31 cellular contexts compared by ENCODE assay signal in genomic region chr1:208557695-208558094, GRCh38.
"Had no signal": no experiment of that assay in that cellular context is flagged by ENCODE, and none has a peak within 500 bp of the region (broad histone marks: within the 10 kb centered on the region; RNA-seq: fewer than 3 reads in every experiment).

No MANE protein-coding gene starts in this region.

- ATAC-seq: naive thymus-derived CD8-positive, alpha-beta T cell; natural killer cell treated with Interleukin-12 subunit alpha and Interleukin-12 subunit beta and Interleukin-15 and Interleukin-18, amount 100 ng/mL, for 72 hours; psoas muscle; right cardiac atrium; right lobe of liver; stimulated activated effector memory CD8-positive, alpha-beta T cell treated with anti-CD3 and anti-CD28 coated beads, Interleukin-12 subunit alpha, Interleukin-12 subunit beta, amount 100 ng/mL, for 72 hours; stimulated activated naive B cell treated with anti-CD40 and anti-IgM and Interleukin-4, amounts not matched to agents 10 μg/mL and 1 μg/mL and 100 μg/mL, for 72 hours; upper lobe of right lung had no signal

- H3K36me3 Mint-ChIP-seq: naive B cell; naive thymus-derived CD8-positive, alpha-beta T cell; natural killer cell treated with Interleukin-12 subunit alpha and Interleukin-12 subunit beta and Interleukin-15 and Interleukin-18, amount 100 ng/mL, for 72 hours; neural progenitor cell; stimulated activated effector memory CD8-positive, alpha-beta T cell treated with anti-CD3 and anti-CD28 coated beads, Interleukin-12 subunit alpha, Interleukin-12 subunit beta, amount 100 ng/mL, for 72 hours; stimulated activated naive B cell treated with anti-CD40 and anti-IgM and Interleukin-4, amounts not matched to agents 10 μg/mL and 1 μg/mL and 100 μg/mL, for 72 hours; type B pancreatic cell had no signal

- H3K4me1 ChIP-seq: neural progenitor cell, parathyroid adenoma, psoas muscle, right lobe of liver, sigmoid colon, spleen, stomach, suprapubic skin, testis, tibial artery, transverse colon, upper lobe of right lung, uterus had no signal

- H3K27ac ChIP-seq: neural progenitor cell, ovary, parathyroid adenoma, psoas muscle, right lobe of liver, sigmoid colon, spleen, stomach, suprapubic skin, testis, tibial artery, transverse colon, upper lobe of right lung, uterus had no signal

- H3K27ac Mint-ChIP-seq: naive B cell; naive thymus-derived CD8-positive, alpha-beta T cell; natural killer cell treated with Interleukin-12 subunit alpha and Interleukin-12 subunit beta and Interleukin-15 and Interleukin-18, amount 100 ng/mL, for 72 hours; neural progenitor cell; progenitor cell of endocrine pancreas; stimulated activated effector memory CD8-positive, alpha-beta T cell treated with anti-CD3 and anti-CD28 coated beads, Interleukin-12 subunit alpha, Interleukin-12 subunit beta, amount 100 ng/mL, for 72 hours; stimulated activated naive B cell treated with anti-CD40 and anti-IgM and Interleukin-4, amounts not matched to agents 10 μg/mL and 1 μg/mL and 100 μg/mL, for 72 hours; stimulated activated naive CD8-positive, alpha-beta T cell treated with anti-CD3 and anti-CD28 coated beads, Interleukin-15, Interleukin-2, amounts not matched to agents 100 ng/mL and 50 ng/mL, for 24 hours; type B pancreatic cell had no signal

- H3K4me3 ChIP-seq: neural progenitor cell, ovary, psoas muscle, right lobe of liver, sigmoid colon, spleen, stomach, suprapubic skin, testis, tibial artery, transverse colon, upper lobe of right lung, uterus had no signal

- H3K4me3 Mint-ChIP-seq: naive B cell; naive thymus-derived CD8-positive, alpha-beta T cell; natural killer cell treated with Interleukin-12 subunit alpha and Interleukin-12 subunit beta and Interleukin-15 and Interleukin-18, amount 100 ng/mL, for 72 hours; neural progenitor cell; stimulated activated effector memory CD8-positive, alpha-beta T cell treated with anti-CD3 and anti-CD28 coated beads, Interleukin-12 subunit alpha, Interleukin-12 subunit beta, amount 100 ng/mL, for 72 hours; stimulated activated naive B cell treated with anti-CD40 and anti-IgM and Interleukin-4, amounts not matched to agents 10 μg/mL and 1 μg/mL and 100 μg/mL, for 72 hours; stimulated activated naive CD8-positive, alpha-beta T cell treated with anti-CD3 and anti-CD28 coated beads, Interleukin-15, Interleukin-2, amounts not matched to agents 100 ng/mL and 50 ng/mL, for 24 hours; type B pancreatic cell had no signal

- H3K9me3 ChIP-seq: ovary, psoas muscle, right lobe of liver, sigmoid colon, spleen, stomach, suprapubic skin, testis, tibial artery, transverse colon, upper lobe of right lung, uterus had no signal

- H3K4me1 Mint-ChIP-seq: naive B cell; naive thymus-derived CD8-positive, alpha-beta T cell; stimulated activated effector memory CD8-positive, alpha-beta T cell treated with anti-CD3 and anti-CD28 coated beads, Interleukin-12 subunit alpha, Interleukin-12 subunit beta, amount 100 ng/mL, for 72 hours; stimulated activated naive B cell treated with anti-CD40 and anti-IgM and Interleukin-4, amounts not matched to agents 10 μg/mL and 1 μg/mL and 100 μg/mL, for 72 hours had no signal

- DNase-seq: naive B cell; naive thymus-derived CD8-positive, alpha-beta T cell; occipital lobe; ovary; posterior cingulate gyrus; psoas muscle; right lobe of liver; sigmoid colon; small intestine; spleen; stimulated activated CD4-positive, alpha-beta T cell treated with anti-CD3 and anti-CD28 coated beads, Interleukin-12 subunit alpha, Interleukin-12 subunit beta, amount 100 ng/mL, for 4 hours; stimulated activated CD4-positive, alpha-beta T cell treated with anti-CD3 and anti-CD28 coated beads, Interleukin-1b, Interleukin-23, amount 100 ng/mL, for 48 hours; stimulated activated CD4-positive, alpha-beta T cell treated with anti-CD3 and anti-CD28 coated beads, Interleukin-4, amount 100 ng/mL, for 1 hour; stimulated activated CD4-positive, alpha-beta T cell treated with anti-CD3 and anti-CD28 coated beads, Interleukin-4, amount 100 ng/mL, for 4 hours; stimulated activated naive B cell treated with anti-CD40 and anti-IgM and Interleukin-4, amounts not matched to agents 10 μg/mL and 1 μg/mL and 100 μg/mL, for 72 hours; stimulated activated naive CD4-positive, alpha-beta T cell treated with Interleukin-2 at 50 U/mL for 16 hours; stomach; testis; tibial artery; transverse colon; upper lobe of right lung; uterus had no signal

- H3K27me3 Mint-ChIP-seq: stimulated activated naive CD8-positive, alpha-beta T cell treated with anti-CD3 and anti-CD28 coated beads, Interleukin-15, Interleukin-2, amounts not matched to agents 100 ng/mL and 50 ng/mL, for 24 hours had no signal

- H3K36me3 ChIP-seq: neural progenitor cell, ovary, right lobe of liver, sigmoid colon, spleen, stomach, suprapubic skin, tibial artery, transverse colon, upper lobe of right lung, uterus had no signal

- H3K27me3 ChIP-seq: neural progenitor cell, ovary, right lobe of liver, sigmoid colon, spleen, stomach, suprapubic skin, testis, tibial artery, transverse colon, upper lobe of right lung, uterus had no signal

- H3K9me3 Mint-ChIP-seq: stimulated activated naive CD8-positive, alpha-beta T cell treated with anti-CD3 and anti-CD28 coated beads, Interleukin-15, Interleukin-2, amounts not matched to agents 100 ng/mL and 50 ng/mL, for 24 hours; type B pancreatic cell had no signal
